8 cellular contexts compared by ENCODE assay signal in the genomic region with DNA sequence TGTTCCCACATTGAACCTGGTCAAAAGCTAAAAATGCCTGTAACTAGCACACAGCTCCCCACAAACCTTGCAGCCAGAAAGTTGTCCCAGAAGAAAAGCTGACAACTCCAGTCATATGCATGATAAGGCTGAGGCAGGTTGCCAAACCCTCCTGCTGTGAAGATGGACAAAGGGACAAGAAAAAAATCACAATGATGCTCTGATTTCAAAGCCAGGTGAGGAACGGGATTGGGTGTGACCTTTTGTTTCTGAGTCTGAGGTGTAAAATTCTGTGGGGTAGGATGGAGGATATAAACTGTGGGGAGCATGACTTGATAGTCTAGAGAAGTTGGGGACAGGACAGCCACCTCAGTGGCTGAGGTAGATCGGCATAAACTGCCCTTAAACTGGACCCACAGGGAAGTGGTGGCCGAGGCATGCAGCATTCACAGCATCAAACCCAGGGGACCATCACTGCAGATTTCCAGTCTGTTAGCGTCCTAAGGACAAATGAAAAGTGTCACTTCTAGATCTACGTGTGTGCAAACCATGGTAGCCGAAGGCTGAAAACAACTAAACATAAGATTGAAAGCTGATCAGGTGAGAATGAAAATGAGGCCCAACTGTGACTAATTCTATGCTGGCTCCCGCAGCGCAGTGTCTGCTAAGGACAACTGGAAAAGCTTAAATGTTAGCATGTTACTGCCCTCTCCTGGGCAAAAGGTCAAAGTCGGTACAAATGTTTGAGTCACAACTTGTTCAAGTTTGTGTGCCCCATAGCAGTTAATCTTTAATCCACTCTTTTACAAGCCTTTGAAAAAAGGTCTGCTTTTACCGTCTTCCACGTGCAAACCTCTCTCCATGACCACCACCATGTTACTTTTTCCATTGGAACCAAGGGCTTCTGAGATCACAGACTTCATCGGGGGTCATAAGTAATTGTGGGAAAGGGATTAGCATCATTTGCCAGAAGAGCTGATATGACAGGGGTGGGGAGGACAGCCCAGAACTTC. TPM values are rescaled to one million over a fixed set of nuclear protein-coding genes. Genes with fewer than 3 reads are reported as not detected.
A peak's percentile ranks its signal among the peaks of the same experiment; 100 is the strongest.
DNase-seq lines count a peak whose midpoint lies in the region; ATAC-seq and TF ChIP-seq lines count a peak whose summit lies in the region.

No MANE protein-coding gene starts in this region.

- no peaks in the 10 kb centered on the region for H3K9me2 ChIP-seq in DOHH2 (replicated peaks; ENCODE audit: control insufficient read depth, low read length)

- H3K4me3 ChIP-seq in DOHH2 (ENCODE audit: low read length): no peak overlapping the region
- H3K4me3 ChIP-seq in IMR-90 (ENCODE audit: insufficient read depth, low read depth, low read length): no peak overlapping the region
- H3K4me3 ChIP-seq in fibroblast of villous mesenchyme (ENCODE audit: low read depth, low read length): no peak overlapping the region
- no peak overlapping the region for H3K4me3 ChIP-seq in skeletal muscle cell (ENCODE audit: low read depth, low read length)

- 6% methylated on average over 2 of the region's 12 CpGs; no CpG with 5 or more reads in 1 of the 2 experiments for WGBS in IMR-90 (ENCODE audit: extremely low coverage in 2 of 2, insufficient read length in 1 of 2), 2 experiments

- H3K9me3 ChIP-seq in DOHH2 (ENCODE audit: control insufficient read depth, insufficient read depth, low read length) (peaks cover 11% of the 10 kb centered on the region), IMR-90 (ENCODE audit: control insufficient read depth, insufficient read depth, low read length) (peaks cover 2% of the 10 kb centered on the region; the same call in 1 of the 2 replicates)

- no peak overlapping the region for H4K91ac ChIP-seq in IMR-90 (ENCODE audit: insufficient read depth, low read depth, low read length)

- H3K4me1 ChIP-seq in DOHH2 (ENCODE audit: control insufficient read depth, low read length) (peaks cover 4% of the 10 kb centered on the region), IMR-90 (ENCODE audit: control insufficient read depth, insufficient read depth, low read length) (no peaks in the 10 kb centered on the region)

- H4K5ac ChIP-seq in IMR-90 (ENCODE audit: low read depth, low read length): no peak overlapping the region

- H2AFZ ChIP-seq in IMR-90 (replicated peaks; ENCODE audit: low read length, poor library complexity): no peak overlapping the region

- TF ChIP-seq CTCF in DOHH2 (IDR thresholded peaks at IDR 0.05; ENCODE audit: low read depth, low read length, poor library complexity, severe bottlenecking) (peak; percentile 50), IMR-90 (conservative IDR thresholded peaks at IDR 0.05; ENCODE audit: low read depth, low read length) (no peak), fibroblast of villous mesenchyme (IDR thresholded peaks at IDR 0.05; ENCODE audit: insufficient read depth, low read depth, low read length) (peak; percentile 13)

- H2BK15ac ChIP-seq in IMR-90 (ENCODE audit: low read depth, low read length): no peak overlapping the region

- H3K36me3 ChIP-seq in DOHH2 (ENCODE audit: control insufficient read depth, low read length) (no peaks in the 10 kb centered on the region), IMR-90 (ENCODE audit: control insufficient read depth, insufficient read depth, low read length) (no peaks in the 10 kb centered on the region)

- POLR2A ChIA-PET in IMR-90 (lab: Charles Lee; ENCODE audit: unreplicated experiment): no interaction called here

- no peak overlapping the region for H2AK5ac ChIP-seq in IMR-90 (ENCODE audit: low read depth, low read length)

- in situ Hi-C loops in IMR-90 (cut with MboI; ENCODE audit: low sequenced_read_pairs): no loop called here

- ATAC-seq in IMR-90 (ENCODE audit: low read depth): no peak
- no peak for ATAC-seq in GM21576 (IDR thresholded peaks at IDR 0.05; ENCODE audit: unreplicated experiment)

- H3K14ac ChIP-seq in IMR-90 (replicated peaks; ENCODE audit: low read depth, low read length): no peak overlapping the region

- H3K56ac ChIP-seq in IMR-90 (ENCODE audit: extremely low read depth, insufficient read depth, low read length): no peak overlapping the region

- no peak overlapping the region for H3K4ac ChIP-seq in IMR-90 (ENCODE audit: low read depth, low read length)

- dilution Hi-C loops in IMR-90 (cut with HindIII; ENCODE audit: low sequenced_read_pairs, unreplicated experiment): no loop called here

- no peak for TF ChIP-seq RAD21 in IMR-90 (IDR thresholded peaks at IDR 0.05; ENCODE audit: low read length)

- peaks cover 11% of the 10 kb centered on the region for H3F3A ChIP-seq in DOHH2 (ENCODE audit: control insufficient read depth, insufficient read depth)

- H3K27me3 ChIP-seq in DOHH2 (ENCODE audit: control insufficient read depth, low read length) (no peaks in the 10 kb centered on the region), IMR-90 (ENCODE audit: control insufficient read depth, insufficient read depth, low read length) (no peaks in the 10 kb centered on the region)

- H3K27ac ChIP-seq in DOHH2 (ENCODE audit: low read depth, low read length) (no peak overlapping the region), IMR-90 (ENCODE audit: insufficient read depth, low read length) (no peak overlapping the region)

- no peak overlapping the region for H2BK120ac ChIP-seq in IMR-90 (ENCODE audit: low read depth, low read length)

- H2BK20ac ChIP-seq in IMR-90 (ENCODE audit: low read depth, low read length): no peak overlapping the region

- no peaks in the 10 kb centered on the region for H3K79me2 ChIP-seq in DOHH2 (ENCODE audit: control insufficient read depth, low read length)

- DNase-seq in GM19240 (ENCODE audit: insufficient read length, low spot score) (peak; percentile 9), IMR-90 (peak; percentile 0), RKO (ENCODE audit: low spot score) (peak; percentile 85), fibroblast of villous mesenchyme (ENCODE audit: low read depth) (peak; percentile 22), skeletal muscle cell (ENCODE audit: low read depth) (peak; percentile 17), posterior vena cava (ENCODE audit: low spot score) (no peak)

- no peaks in the 10 kb centered on the region for H3K9me1 ChIP-seq in IMR-90 (ENCODE audit: insufficient read depth, low read length)

- H3K23ac ChIP-seq in IMR-90 (ENCODE audit: low read depth, low read length): no peak overlapping the region

- TF ChIP-seq POLR2A in IMR-90 (IDR thresholded peaks at IDR 0.05; ENCODE audit: low read depth, low read length): no peak

- H3K4me2 ChIP-seq in DOHH2 (ENCODE audit: low read length) (no peak overlapping the region), IMR-90 (ENCODE audit: low read depth, low read length) (no peak overlapping the region)

- no TSS peak for BruUV-seq in IMR-90 (replicated peaks; lab: Mats Ljungman, UMichigan)

- no peak overlapping the region for H2BK5ac ChIP-seq in IMR-90 (ENCODE audit: low read depth, low read length, poor library complexity, severe bottlenecking)

- H3K9ac ChIP-seq in IMR-90 (ENCODE audit: low read depth, low read length): no peak overlapping the region

- intact Hi-C loops in IMR-90 (cut with micrococcal nuclease) (no loop called here), posterior vena cava (cut with DNase I) (no loop called here)

- no peaks in the 10 kb centered on the region for H3K79me1 ChIP-seq in IMR-90 (ENCODE audit: low read depth in 1 of 2, low read length in 2 of 2)

- CTCF ChIA-PET in IMR-90 (lab: Yijun Ruan, JAX): interaction anchor here (0.7 kb wide), 1 partner anchor 43 kb away, joined by 3 read pairs; no protein-coding TSS in a partner anchor

- H3K18ac ChIP-seq in IMR-90 (ENCODE audit: low read depth, low read length): no peak overlapping the region

- H4K20me1 ChIP-seq in DOHH2 (ENCODE audit: control insufficient read depth, insufficient read depth, low read depth, low read length) (no peaks in the 10 kb centered on the region), IMR-90 (ENCODE audit: insufficient read depth, low read length) (no peaks in the 10 kb centered on the region)

- H4K8ac ChIP-seq in IMR-90 (ENCODE audit: low read depth in 2 of 2, low read length in 2 of 2): no peak overlapping the region

- no peak overlapping the region for H2AK9ac ChIP-seq in IMR-90 (replicated peaks; ENCODE audit: low read depth, low read length, poor library complexity)

TF ChIP-seq in IMR-90, 13 proteins besides CTCF, POLR2A, EP300 and RAD21 (continues in another document):
- TF ChIP-seq MXI1 (IDR thresholded peaks at IDR 0.05; ENCODE audit: borderline replicate concordance, low read depth, low read length) (no peak), BHLHE40 (IDR thresholded peaks at IDR 0.05; ENCODE audit: low read depth, low read length) (no peak), RFX5 (IDR thresholded peaks at IDR 0.05; ENCODE audit: low read depth, low read length) (no peak), RCOR1 (IDR thresholded peaks at IDR 0.05; ENCODE audit: insufficient replicate concordance, low read length) (no peak), CHD1 (IDR thresholded peaks at IDR 0.05; ENCODE audit: low read depth, low read length) (no peak), MAZ (IDR thresholded peaks at IDR 0.05; ENCODE audit: borderline replicate concordance, low read depth, low read length) (no peak), CEBPB (IDR thresholded peaks at IDR 0.05; ENCODE audit: low read depth, low read length) (no peak), SMC3 (IDR thresholded peaks at IDR 0.05; ENCODE audit: low read depth, low read length) (no peak), FOS (IDR thresholded peaks at IDR 0.05; ENCODE audit: low read depth, low read length) (no peak), NFE2L2 (IDR thresholded peaks at IDR 0.05; ENCODE audit: low read depth, low read length) (no peak)
- TF ChIP-seq, protein P1, sequence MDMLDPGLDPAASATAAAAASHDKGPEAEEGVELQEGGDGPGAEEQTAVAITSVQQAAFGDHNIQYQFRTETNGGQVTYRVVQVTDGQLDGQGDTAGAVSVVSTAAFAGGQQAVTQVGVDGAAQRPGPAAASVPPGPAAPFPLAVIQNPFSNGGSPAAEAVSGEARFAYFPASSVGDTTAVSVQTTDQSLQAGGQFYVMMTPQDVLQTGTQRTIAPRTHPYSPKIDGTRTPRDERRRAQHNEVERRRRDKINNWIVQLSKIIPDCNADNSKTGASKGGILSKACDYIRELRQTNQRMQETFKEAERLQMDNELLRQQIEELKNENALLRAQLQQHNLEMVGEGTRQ (IDR thresholded peaks at IDR 0.05; ENCODE audit: low read depth, low read length): no peak

RNA-seq across cellular contexts. Expression of gene GRIN2B, which starts 39.8 kb away (rescaled TPM):
- total RNA-seq in IMR-90 (2012; rRNA removed): not detected in 2 replicates
- polyA plus RNA-seq in IMR-90 (2012; rRNA removed): under 0.01 TPM in 1 of 2 replicates, not detected in the other
- not detected in 2 replicates for polyA plus RNA-seq in IMR-90 (2012; cell fraction: cytosol; rRNA removed)
- not detected in 2 replicates for polyA plus RNA-seq in IMR-90 (2012; cell fraction: nucleus; rRNA removed; ENCODE audit: low replicate concordance)
- total RNA-seq in fibroblast of villous mesenchyme: under 0.01 TPM in 1 of 2 replicates, not detected in the other
- total RNA-seq in posterior vena cava: under 1 TPM; 0.05 TPM
